Comparison of ENCODE assay signal across 12 cellular contexts in genomic region chr10:110786172-110786571, GRCh38.
DNase-seq lines count a peak whose midpoint lies in the region; ATAC-seq and TF ChIP-seq lines count a peak whose summit lies in the region.
"Had no signal": no experiment of that assay in that cellular context is flagged by ENCODE, and none has a peak within 500 bp of the region (broad histone marks: within the 10 kb centered on the region; RNA-seq: fewer than 3 reads in every experiment).

No MANE protein-coding gene starts in this region.

- TF ChIP-seq CTCF in thoracic aorta (IDR thresholded peaks at IDR 0.05) (no peak), GM20000 (IDR thresholded peaks at IDR 0.05; ENCODE audit: extremely low read depth, missing control alignments) (no peak), tibial nerve (IDR thresholded peaks at IDR 0.05) (no peak)

- no peaks in the 10 kb centered on the region for H3K27me3 Mint-ChIP-seq in activated naive CD4-positive, alpha-beta T cell treated with anti-CD3 and anti-CD28 coated beads for 36 hours (ENCODE audit: low read depth)
- no peaks in the 10 kb centered on the region for H3K27me3 Mint-ChIP-seq in activated naive CD8-positive, alpha-beta T cell
- peaks cover 0 to 1% of the 10 kb centered on the region in 2 donors for H3K27me3 Mint-ChIP-seq in CD8-positive, alpha-beta memory T cell

- no peaks in the 10 kb centered on the region for H3K27me3 ChIP-seq in thoracic aorta (replicated peaks; ENCODE audit: insufficient read depth)
- H3K27me3 ChIP-seq in CD8-positive, alpha-beta memory T cell (ENCODE audit: insufficient read depth, low read length, poor library complexity, severe bottlenecking) = no peaks in the 10 kb centered on the region
- no peaks in the 10 kb centered on the region for H3K27me3 ChIP-seq in tibial nerve

- no peak for TF ChIP-seq EP300 in tibial nerve (IDR thresholded peaks at IDR 0.05)

- H3K27ac ChIP-seq in thoracic aorta (peak overlapping the region; percentile 10 to 37), tibial nerve (no peak overlapping the region)
- no peak overlapping the region for H3K27ac ChIP-seq in CD8-positive, alpha-beta memory T cell (ENCODE audit: low read depth, low read length)

- no peak overlapping the region for H3K4me3 Mint-ChIP-seq in activated naive CD4-positive, alpha-beta T cell treated with anti-CD3 and anti-CD28 coated beads for 36 hours
- H3K4me3 Mint-ChIP-seq in activated naive CD8-positive, alpha-beta T cell = no peak overlapping the region
- H3K4me3 Mint-ChIP-seq in CD8-positive, alpha-beta memory T cell = no peak overlapping the region

- H3K9me3 ChIP-seq in thoracic aorta = no peaks in the 10 kb centered on the region
- no peaks in the 10 kb centered on the region for H3K9me3 ChIP-seq in CD8-positive, alpha-beta memory T cell (ENCODE audit: low read length)
- H3K9me3 ChIP-seq in tibial nerve = no peaks in the 10 kb centered on the region

- H3K27ac Mint-ChIP-seq in activated naive CD4-positive, alpha-beta T cell treated with anti-CD3 and anti-CD28 coated beads for 36 hours = peak overlapping the region; percentile 20
- H3K27ac Mint-ChIP-seq in activated naive CD8-positive, alpha-beta T cell = peak overlapping the region; percentile 76
- H3K27ac Mint-ChIP-seq in CD8-positive, alpha-beta memory T cell = peak overlapping the region in 4 of 8 donors; percentile 7 to 55 (median 36)

- intact Hi-C loops in activated naive CD4-positive, alpha-beta T cell treated with anti-CD3 and anti-CD28 coated beads for 36 hours (cut with micrococcal nuclease) = loop anchor here (1.0 kb wide), 1 partner anchor 16 kb away; no protein-coding TSS in a partner anchor

- no peaks in the 10 kb centered on the region for H3K36me3 ChIP-seq in thoracic aorta
- no peaks in the 10 kb centered on the region for H3K36me3 ChIP-seq in CD8-positive, alpha-beta memory T cell (ENCODE audit: insufficient read depth, low read length)
- H3K36me3 ChIP-seq in tibial nerve = no peaks in the 10 kb centered on the region

- H3K36me3 Mint-ChIP-seq in activated naive CD4-positive, alpha-beta T cell treated with anti-CD3 and anti-CD28 coated beads for 36 hours (ENCODE audit: low read depth) = no peaks in the 10 kb centered on the region
- H3K36me3 Mint-ChIP-seq in activated naive CD8-positive, alpha-beta T cell = no peaks in the 10 kb centered on the region
- H3K36me3 Mint-ChIP-seq in CD8-positive, alpha-beta memory T cell = no peaks in the 10 kb centered on the region

- no peak for ATAC-seq in thoracic aorta (ENCODE audit: insufficient number of reproducible peaks, low FRiP score, low read depth)

- POLR2A ChIA-PET in CD8-positive, alpha-beta memory T cell (lab: Charles Lee) = no interaction called here

- peak; percentile 40 for DNase-seq in activated naive CD4-positive, alpha-beta T cell treated with anti-CD3 and anti-CD28 coated beads for 36 hours
- DNase-seq in activated naive CD4-positive, alpha-beta T cell treated with Interleukin-2 at 50 U/mL for 16 hours = no peak
- DNase-seq in islet precursor cell = peak; percentile 73
- no peak for DNase-seq in thoracic aorta (ENCODE audit: low spot score)
- DNase-seq in CD8-positive, alpha-beta memory T cell = no peak
- no peak for DNase-seq in GM20000 (ENCODE audit: low spot score)
- DNase-seq in tibial nerve (ENCODE audit: low spot score in 2 of 2) = no peak
- DNase-seq: activated CD4-positive, CD25-positive, alpha-beta regulatory T cell treated with anti-CD3 and anti-CD28 coated beads, Interleukin-2, amount 50 U/mL, for 72 hours; AML-193; KG1; stimulated activated naive CD4-positive, alpha-beta T cell treated with Interleukin-2 at 50 U/mL for 16 hours had no signal

- CTCF ChIA-PET in activated naive CD4-positive, alpha-beta T cell treated with anti-CD3 and anti-CD28 coated beads for 36 hours (lab: Charles Lee) = interaction anchor here (0.7 to 1.6 kb wide), 2 partner anchors 12 to 40 kb away, joined by 3 to 6 read pairs; no protein-coding TSS in a partner anchor
- CTCF ChIA-PET in CD8-positive, alpha-beta memory T cell (lab: Charles Lee) = interaction anchor here (1.1 to 1.7 kb wide), 3 partner anchors 13 to 111 kb away, joined by 3 to 6 read pairs (median 5); no protein-coding TSS in a partner anchor

- H3K4me1 Mint-ChIP-seq in activated naive CD4-positive, alpha-beta T cell treated with anti-CD3 and anti-CD28 coated beads for 36 hours (ENCODE audit: low read depth) = peaks cover 43% of the 10 kb centered on the region
- peaks cover 37% of the 10 kb centered on the region for H3K4me1 Mint-ChIP-seq in activated naive CD8-positive, alpha-beta T cell (ENCODE audit: low read depth)
- peaks cover 13 to 18% (median 17%) of the 10 kb centered on the region in 3 donors for H3K4me1 Mint-ChIP-seq in CD8-positive, alpha-beta memory T cell

- H3K4me1 ChIP-seq in thoracic aorta (ENCODE audit: control insufficient read depth in 1 of 2, low read depth in 2 of 2) = peaks cover 4 to 31% of the 10 kb centered on the region in 2 donors
- H3K4me1 ChIP-seq in CD8-positive, alpha-beta memory T cell (ENCODE audit: insufficient read depth, low read length) = peaks cover 17% of the 10 kb centered on the region
- peaks cover 0 to 5% (median 0%) of the 10 kb centered on the region in 4 donors for H3K4me1 ChIP-seq in tibial nerve

- peaks cover 4% of the 10 kb centered on the region for H3K9me3 Mint-ChIP-seq in activated naive CD4-positive, alpha-beta T cell treated with anti-CD3 and anti-CD28 coated beads for 36 hours
- no peaks in the 10 kb centered on the region for H3K9me3 Mint-ChIP-seq in activated naive CD8-positive, alpha-beta T cell (ENCODE audit: low read depth)
- no peaks in the 10 kb centered on the region for H3K9me3 Mint-ChIP-seq in CD8-positive, alpha-beta memory T cell

- 75 to 81% methylated on average over 8 of the region's 8 CpGs for WGBS in tibial nerve, 2 donors

- no peak overlapping the region for H3K4me3 ChIP-seq in thoracic aorta
- no peak overlapping the region for H3K4me3 ChIP-seq in CD8-positive, alpha-beta memory T cell (ENCODE audit: low read length)
- no peak overlapping the region for H3K4me3 ChIP-seq in tibial nerve

- no peak for TF ChIP-seq POLR2A in tibial nerve (IDR thresholded peaks at IDR 0.05)

Comparison
In these comparisons a context has a peak if more than half of its experiments do, and no peak if none do; other contexts are left out.
1. DNase-seq: peak in activated naive CD4-positive, alpha-beta T cell treated with anti-CD3 and anti-CD28 coated beads for 36 hours (single experiment) and islet precursor cell (single experiment); none in activated naive CD4-positive, alpha-beta T cell treated with Interleukin-2 at 50 U/mL for 16 hours (single experiment), thoracic aorta (single experiment), CD8-positive, alpha-beta memory T cell (0 of 5), GM20000 (single experiment) and tibial nerve (0 of 2).
2. H3K27ac ChIP-seq: peak in thoracic aorta (2 of 2); none in CD8-positive, alpha-beta memory T cell (single experiment) and tibial nerve (0 of 4).